In genomic region chr10:101783736-101784118, GRCh38 we compare ENCODE assay signal across 9 cellular contexts. TPM values are rescaled to one million over a fixed set of nuclear protein-coding genes. Genes with fewer than 3 reads are reported as not detected.
DNase-seq lines count a peak whose midpoint lies in the region; ATAC-seq, FAIRE-seq and TF ChIP-seq lines count a peak whose summit lies in the region.
"Had no signal": no experiment of that assay in that cellular context is flagged by ENCODE, and none has a peak within 500 bp of the region (broad histone marks: within the 10 kb centered on the region; RNA-seq: fewer than 3 reads in every experiment).

No MANE protein-coding gene starts in this region.

- no peak for ATAC-seq in upper lobe of left lung (ENCODE audit: low FRiP score in 2 of 2)
- no peak for ATAC-seq in HG03045 (IDR thresholded peaks at IDR 0.05; ENCODE audit: unreplicated experiment)
- no peak for ATAC-seq in GM18861 (IDR thresholded peaks at IDR 0.05; ENCODE audit: unreplicated experiment)

- H3K27ac ChIP-seq in upper lobe of left lung: peak overlapping the region in 3 of 4 donors; percentile 28 to 65 (median 48)

- peaks cover 15% of the 10 kb centered on the region for H3K27me3 Mint-ChIP-seq in activated naive CD4-positive, alpha-beta T cell treated with anti-CD3 and anti-CD28 coated beads, Interleukin-2, amount 10 ng/mL, durations not matched to agents 7 days and 5 days
- H3K27me3 Mint-ChIP-seq in activated T-helper 1 cell treated with anti-CD3 and anti-CD28 coated beads, Interleukin-12 subunit alpha, Interleukin-12 subunit beta, Interleukin-2, Interleukin-4 antibody, amounts not matched to agents 30 ng/mL and 10 ng/mL and 1 ng/mL, durations not matched to agents 14 hours and 24 hours and 36 hours (ENCODE audit: insufficient read depth): peaks cover 4% of the 10 kb centered on the region

- 61 to 71% methylated on average over 10 of the region's 10 CpGs for WGBS in upper lobe of left lung, 2 donors

- TF ChIP-seq POLR2A in upper lobe of left lung (IDR thresholded peaks at IDR 0.05): no peak

- H3K9me3 ChIP-seq in upper lobe of left lung: no peaks in the 10 kb centered on the region

- peaks cover 4 to 47% (median 30%) of the 10 kb centered on the region in 4 donors for H3K36me3 ChIP-seq in upper lobe of left lung

- H3K4me3 ChIP-seq in upper lobe of left lung: peak overlapping the region; percentile 52 to 67 (median 62)

- peak overlapping the region; percentile 94 for H3K27ac Mint-ChIP-seq in activated naive CD4-positive, alpha-beta T cell treated with anti-CD3 and anti-CD28 coated beads, Interleukin-2, amount 10 ng/mL, durations not matched to agents 7 days and 5 days
- peak overlapping the region; percentile 99 for H3K27ac Mint-ChIP-seq in activated T-helper 1 cell treated with anti-CD3 and anti-CD28 coated beads, Interleukin-12 subunit alpha, Interleukin-12 subunit beta, Interleukin-2, Interleukin-4 antibody, amounts not matched to agents 30 ng/mL and 10 ng/mL and 1 ng/mL, durations not matched to agents 14 hours and 24 hours and 36 hours

- no peaks in the 10 kb centered on the region for H3K9me3 Mint-ChIP-seq in activated naive CD4-positive, alpha-beta T cell treated with anti-CD3 and anti-CD28 coated beads, Interleukin-2, amount 10 ng/mL, durations not matched to agents 7 days and 5 days
- no peaks in the 10 kb centered on the region for H3K9me3 Mint-ChIP-seq in activated T-helper 1 cell treated with anti-CD3 and anti-CD28 coated beads, Interleukin-12 subunit alpha, Interleukin-12 subunit beta, Interleukin-2, Interleukin-4 antibody, amounts not matched to agents 30 ng/mL and 10 ng/mL and 1 ng/mL, durations not matched to agents 14 hours and 24 hours and 36 hours

- intact Hi-C loops in activated T-helper 1 cell treated with anti-CD3 and anti-CD28 coated beads, Interleukin-12 subunit alpha, Interleukin-12 subunit beta, Interleukin-2, Interleukin-4 antibody, amounts not matched to agents 30 ng/mL and 10 ng/mL and 1 ng/mL, durations not matched to agents 14 hours and 24 hours and 36 hours (cut with micrococcal nuclease): loop anchor here (1.0 to 10.0 kb wide), 7 partner anchors 35 to 786 kb away; partner anchors contain the start of genes BTRC, DPCD, HPS6 and KAZALD1

- DNase-seq in activated naive CD4-positive, alpha-beta T cell treated with anti-CD3 and anti-CD28 coated beads, Interleukin-2, amount 10 ng/mL, durations not matched to agents 7 days and 5 days: no peak
- no peak for DNase-seq in activated naive CD4-positive, alpha-beta T cell (lab: John Stamatoyannopoulos, UW)
- DNase-seq in activated T-helper 1 cell treated with anti-CD3 and anti-CD28 coated beads, Interleukin-12 subunit alpha, Interleukin-12 subunit beta, Interleukin-2, Interleukin-4 antibody, amounts not matched to agents 30 ng/mL and 10 ng/mL and 1 ng/mL, durations not matched to agents 14 hours and 24 hours and 36 hours (ENCODE audit: low spot score): no peak
- DNase-seq in iPS-NIHi11 (ENCODE audit: low spot score) (peak; percentile 60), upper lobe of left lung (no peak), GM19239 (ENCODE audit: insufficient read length, low spot score) (no peak)

- TF ChIP-seq CTCF in upper lobe of left lung (IDR thresholded peaks at IDR 0.05): no peak

- CTCF ChIA-PET in activated naive CD4-positive, alpha-beta T cell treated with anti-CD3 and anti-CD28 coated beads, Interleukin-2, amount 10 ng/mL, durations not matched to agents 7 days and 5 days (lab: Charles Lee): interaction anchor here (0.9 to 7.3 kb wide), 6 partner anchors 11 to 212 kb away, joined by 3 to 192 read pairs (median 4); no protein-coding TSS in a partner anchor

- TF ChIP-seq EP300 in upper lobe of left lung (IDR thresholded peaks at IDR 0.05): no peak

- H3K4me1 Mint-ChIP-seq in activated naive CD4-positive, alpha-beta T cell treated with anti-CD3 and anti-CD28 coated beads, Interleukin-2, amount 10 ng/mL, durations not matched to agents 7 days and 5 days: peaks cover 64% of the 10 kb centered on the region
- H3K4me1 Mint-ChIP-seq in activated T-helper 1 cell treated with anti-CD3 and anti-CD28 coated beads, Interleukin-12 subunit alpha, Interleukin-12 subunit beta, Interleukin-2, Interleukin-4 antibody, amounts not matched to agents 30 ng/mL and 10 ng/mL and 1 ng/mL, durations not matched to agents 14 hours and 24 hours and 36 hours (ENCODE audit: low read depth): peaks cover 57% of the 10 kb centered on the region

- H3K4me1 ChIP-seq in upper lobe of left lung: peaks cover 45 to 57% (median 46%) of the 10 kb centered on the region in 4 donors

- H3K36me3 Mint-ChIP-seq in activated naive CD4-positive, alpha-beta T cell treated with anti-CD3 and anti-CD28 coated beads, Interleukin-2, amount 10 ng/mL, durations not matched to agents 7 days and 5 days: peaks cover 39% of the 10 kb centered on the region
- peaks cover 32% of the 10 kb centered on the region for H3K36me3 Mint-ChIP-seq in activated T-helper 1 cell treated with anti-CD3 and anti-CD28 coated beads, Interleukin-12 subunit alpha, Interleukin-12 subunit beta, Interleukin-2, Interleukin-4 antibody, amounts not matched to agents 30 ng/mL and 10 ng/mL and 1 ng/mL, durations not matched to agents 14 hours and 24 hours and 36 hours (ENCODE audit: low read depth)

- FAIRE-seq in GM19239 (lab: Jason Lieb, UNC): no peak
- FAIRE-seq: colon had no signal

- H3K27me3 ChIP-seq in upper lobe of left lung: peaks cover 0 to 11% (median under 1%) of the 10 kb centered on the region in 4 donors

- peak overlapping the region; percentile 97 for H3K4me3 Mint-ChIP-seq in activated naive CD4-positive, alpha-beta T cell treated with anti-CD3 and anti-CD28 coated beads, Interleukin-2, amount 10 ng/mL, durations not matched to agents 7 days and 5 days
- peak overlapping the region; percentile 100 for H3K4me3 Mint-ChIP-seq in activated T-helper 1 cell treated with anti-CD3 and anti-CD28 coated beads, Interleukin-12 subunit alpha, Interleukin-12 subunit beta, Interleukin-2, Interleukin-4 antibody, amounts not matched to agents 30 ng/mL and 10 ng/mL and 1 ng/mL, durations not matched to agents 14 hours and 24 hours and 36 hours

RNA-seq across cellular contexts. Expression of gene NPM3, which starts 0.5 kb away (rescaled TPM):
- 149 and 151 TPM in 2 replicates for total RNA-seq in activated T-helper 1 cell treated with anti-CD3 and anti-CD28 coated beads, Interleukin-12 subunit alpha, Interleukin-12 subunit beta, Interleukin-2, Interleukin-4 antibody, amounts not matched to agents 30 ng/mL and 10 ng/mL and 1 ng/mL, durations not matched to agents 14 hours and 24 hours and 36 hours
- 10 to 100 TPM in 5 of 6 donors, 1 to 10 TPM in 1; 8.4 to 22.7 (median 16.8) TPM for total RNA-seq in upper lobe of left lung

RNA-seq across cellular contexts. Expression of gene FGF8, which starts 7.8 kb away (rescaled TPM):
- total RNA-seq in activated T-helper 1 cell treated with anti-CD3 and anti-CD28 coated beads, Interleukin-12 subunit alpha, Interleukin-12 subunit beta, Interleukin-2, Interleukin-4 antibody, amounts not matched to agents 30 ng/mL and 10 ng/mL and 1 ng/mL, durations not matched to agents 14 hours and 24 hours and 36 hours: not detected in 2 replicates
- under 1 TPM in 1 of 6 donors, not detected in 5; 0.44 TPM for total RNA-seq in upper lobe of left lung

RNA-seq across cellular contexts. Expression of gene OGA, which starts 34.5 kb away (rescaled TPM):
- total RNA-seq in activated T-helper 1 cell treated with anti-CD3 and anti-CD28 coated beads, Interleukin-12 subunit alpha, Interleukin-12 subunit beta, Interleukin-2, Interleukin-4 antibody, amounts not matched to agents 30 ng/mL and 10 ng/mL and 1 ng/mL, durations not matched to agents 14 hours and 24 hours and 36 hours: 113 and 117 TPM in 2 replicates
- total RNA-seq in upper lobe of left lung: 100 to 1,000 TPM in 3 of 6 donors, 10 to 100 TPM in 3; 71.1 to 374 (median 138) TPM

RNA-seq across cellular contexts. Expression of gene KCNIP2, which starts 59.9 kb away (rescaled TPM):
- total RNA-seq in activated T-helper 1 cell treated with anti-CD3 and anti-CD28 coated beads, Interleukin-12 subunit alpha, Interleukin-12 subunit beta, Interleukin-2, Interleukin-4 antibody, amounts not matched to agents 30 ng/mL and 10 ng/mL and 1 ng/mL, durations not matched to agents 14 hours and 24 hours and 36 hours: 1.4 and 2.5 TPM in 2 replicates
- total RNA-seq in upper lobe of left lung: 10 to 100 TPM in 1 of 6 donors, 1 to 10 TPM in 4, under 1 TPM in 1; 0.76 to 21.0 (median 3.8) TPM
